Comparison of ENCODE assay signal across 1 cellular context in genomic region chr14:94598816-94599655, GRCh38.
A peak's percentile ranks its signal among the peaks of the same experiment; 100 is the strongest.
TF ChIP-seq lines count a peak whose summit lies in the region.

No MANE protein-coding gene starts in this region.

TF ChIP-seq in endothelial cell of umbilical vein, 7 proteins besides CTCF, POLR2A, EP300 and RAD21:
- TF ChIP-seq, protein P1, sequence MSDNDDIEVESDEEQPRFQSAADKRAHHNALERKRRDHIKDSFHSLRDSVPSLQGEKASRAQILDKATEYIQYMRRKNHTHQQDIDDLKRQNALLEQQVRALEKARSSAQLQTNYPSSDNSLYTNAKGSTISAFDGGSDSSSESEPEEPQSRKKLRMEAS (IDR thresholded peaks at IDR 0.05; ENCODE audit: insufficient read depth, insufficient read length) = no peak
- TF ChIP-seq GATA2 (IDR thresholded peaks at IDR 0.05; ENCODE audit: insufficient read depth, insufficient read length, low read depth, low read length) (peak; percentile 33), POLR2AphosphoS5 (IDR thresholded peaks at IDR 0.05; ENCODE audit: insufficient read depth, low read depth, low read length) (peak; percentile 31), MYC (IDR thresholded peaks at IDR 0.05; ENCODE audit: low read depth, low read length) (no peak), FOS (IDR thresholded peaks at IDR 0.05; ENCODE audit: borderline replicate concordance, insufficient read depth, low read length) (peak; percentile 57), JUN (IDR thresholded peaks at IDR 0.05; ENCODE audit: borderline replicate concordance, insufficient read depth, insufficient read length, low read depth) (peak; percentile 37), EZH2 (IDR thresholded peaks at IDR 0.05; ENCODE audit: borderline replicate concordance, low read depth, low read length, severe bottlenecking) (no peak)
